In genomic region chr12:80531646-80532045, GRCh38 we compare ENCODE assay signal across 2 cellular contexts.
TF ChIP-seq lines count a peak whose summit lies in the region.

No MANE protein-coding gene starts in this region.

TF ChIP-seq in SK-N-SH, 30 proteins besides CTCF, POLR2A, EP300 and RAD21 (continued from another document):
- TF ChIP-seq, protein P1, sequence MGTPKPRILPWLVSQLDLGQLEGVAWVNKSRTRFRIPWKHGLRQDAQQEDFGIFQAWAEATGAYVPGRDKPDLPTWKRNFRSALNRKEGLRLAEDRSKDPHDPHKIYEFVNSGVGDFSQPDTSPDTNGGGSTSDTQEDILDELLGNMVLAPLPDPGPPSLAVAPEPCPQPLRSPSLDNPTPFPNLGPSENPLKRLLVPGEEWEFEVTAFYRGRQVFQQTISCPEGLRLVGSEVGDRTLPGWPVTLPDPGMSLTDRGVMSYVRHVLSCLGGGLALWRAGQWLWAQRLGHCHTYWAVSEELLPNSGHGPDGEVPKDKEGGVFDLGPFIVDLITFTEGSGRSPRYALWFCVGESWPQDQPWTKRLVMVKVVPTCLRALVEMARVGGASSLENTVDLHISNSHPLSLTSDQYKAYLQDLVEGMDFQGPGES (IDR thresholded peaks at IDR 0.05; ENCODE audit: low read depth, low read length): no peak
- TF ChIP-seq, protein P2, sequence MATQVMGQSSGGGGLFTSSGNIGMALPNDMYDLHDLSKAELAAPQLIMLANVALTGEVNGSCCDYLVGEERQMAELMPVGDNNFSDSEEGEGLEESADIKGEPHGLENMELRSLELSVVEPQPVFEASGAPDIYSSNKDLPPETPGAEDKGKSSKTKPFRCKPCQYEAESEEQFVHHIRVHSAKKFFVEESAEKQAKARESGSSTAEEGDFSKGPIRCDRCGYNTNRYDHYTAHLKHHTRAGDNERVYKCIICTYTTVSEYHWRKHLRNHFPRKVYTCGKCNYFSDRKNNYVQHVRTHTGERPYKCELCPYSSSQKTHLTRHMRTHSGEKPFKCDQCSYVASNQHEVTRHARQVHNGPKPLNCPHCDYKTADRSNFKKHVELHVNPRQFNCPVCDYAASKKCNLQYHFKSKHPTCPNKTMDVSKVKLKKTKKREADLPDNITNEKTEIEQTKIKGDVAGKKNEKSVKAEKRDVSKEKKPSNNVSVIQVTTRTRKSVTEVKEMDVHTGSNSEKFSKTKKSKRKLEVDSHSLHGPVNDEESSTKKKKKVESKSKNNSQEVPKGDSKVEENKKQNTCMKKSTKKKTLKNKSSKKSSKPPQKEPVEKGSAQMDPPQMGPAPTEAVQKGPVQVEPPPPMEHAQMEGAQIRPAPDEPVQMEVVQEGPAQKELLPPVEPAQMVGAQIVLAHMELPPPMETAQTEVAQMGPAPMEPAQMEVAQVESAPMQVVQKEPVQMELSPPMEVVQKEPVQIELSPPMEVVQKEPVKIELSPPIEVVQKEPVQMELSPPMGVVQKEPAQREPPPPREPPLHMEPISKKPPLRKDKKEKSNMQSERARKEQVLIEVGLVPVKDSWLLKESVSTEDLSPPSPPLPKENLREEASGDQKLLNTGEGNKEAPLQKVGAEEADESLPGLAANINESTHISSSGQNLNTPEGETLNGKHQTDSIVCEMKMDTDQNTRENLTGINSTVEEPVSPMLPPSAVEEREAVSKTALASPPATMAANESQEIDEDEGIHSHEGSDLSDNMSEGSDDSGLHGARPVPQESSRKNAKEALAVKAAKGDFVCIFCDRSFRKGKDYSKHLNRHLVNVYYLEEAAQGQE (IDR thresholded peaks at IDR 0.05; ENCODE audit: low read depth, low read length): no peak
- TF ChIP-seq TAF1 (IDR thresholded peaks at IDR 0.05; ENCODE audit: borderline replicate concordance, low read depth, low read length) (no peak), MEF2A (IDR thresholded peaks at IDR 0.05; ENCODE audit: borderline replicate concordance, low read depth) (no peak), PBX3 (IDR thresholded peaks at IDR 0.05) (no peak), POLR2AphosphoS5 (IDR thresholded peaks at IDR 0.05; ENCODE audit: low read depth, low read length) (no peak), FOXJ3 (CRISPR knock-in tag; IDR thresholded peaks at IDR 0.05) (no peak), GATA2 (CRISPR knock-in tag; IDR thresholded peaks at IDR 0.05) (no peak), SMC3 (IDR thresholded peaks at IDR 0.05; ENCODE audit: low read depth, low read length) (no peak)

TF ChIP-seq in SK-N-SH treated with all-trans-retinoic acid at 6 μM for 48 hours, 23 proteins besides CTCF, POLR2A, EP300 and RAD21 (continued from another document):
- TF ChIP-seq, protein P3, sequence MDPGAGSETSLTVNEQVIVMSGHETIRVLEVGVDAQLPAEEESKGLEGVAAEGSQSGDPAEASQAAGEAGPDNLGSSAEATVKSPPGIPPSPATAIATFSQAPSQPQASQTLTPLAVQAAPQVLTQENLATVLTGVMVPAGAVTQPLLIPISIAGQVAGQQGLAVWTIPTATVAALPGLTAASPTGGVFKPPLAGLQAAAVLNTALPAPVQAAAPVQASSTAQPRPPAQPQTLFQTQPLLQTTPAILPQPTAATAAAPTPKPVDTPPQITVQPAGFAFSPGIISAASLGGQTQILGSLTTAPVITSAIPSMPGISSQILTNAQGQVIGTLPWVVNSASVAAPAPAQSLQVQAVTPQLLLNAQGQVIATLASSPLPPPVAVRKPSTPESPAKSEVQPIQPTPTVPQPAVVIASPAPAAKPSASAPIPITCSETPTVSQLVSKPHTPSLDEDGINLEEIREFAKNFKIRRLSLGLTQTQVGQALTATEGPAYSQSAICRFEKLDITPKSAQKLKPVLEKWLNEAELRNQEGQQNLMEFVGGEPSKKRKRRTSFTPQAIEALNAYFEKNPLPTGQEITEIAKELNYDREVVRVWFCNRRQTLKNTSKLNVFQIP (CRISPR knock-in tag; IDR thresholded peaks at IDR 0.05; ENCODE audit: borderline replicate concordance, low read depth): no peak
- TF ChIP-seq OSR1 (CRISPR knock-in tag; IDR thresholded peaks at IDR 0.05) (no peak), TSHZ2 (CRISPR knock-in tag; IDR thresholded peaks at IDR 0.05) (no peak), ISL1 (CRISPR knock-in tag; IDR thresholded peaks at IDR 0.05) (no peak), ZNF8 (CRISPR knock-in tag; IDR thresholded peaks at IDR 0.05) (no peak), ZC3H10 (CRISPR knock-in tag; IDR thresholded peaks at IDR 0.05) (no peak), PATZ1 (CRISPR knock-in tag; IDR thresholded peaks at IDR 0.05; ENCODE audit: borderline replicate concordance) (no peak), ARNTL (CRISPR knock-in tag; IDR thresholded peaks at IDR 0.05; ENCODE audit: borderline replicate concordance, low read depth) (no peak), CSDC2 (CRISPR knock-in tag; IDR thresholded peaks at IDR 0.05) (no peak)
- TF ChIP-seq, protein P4, sequence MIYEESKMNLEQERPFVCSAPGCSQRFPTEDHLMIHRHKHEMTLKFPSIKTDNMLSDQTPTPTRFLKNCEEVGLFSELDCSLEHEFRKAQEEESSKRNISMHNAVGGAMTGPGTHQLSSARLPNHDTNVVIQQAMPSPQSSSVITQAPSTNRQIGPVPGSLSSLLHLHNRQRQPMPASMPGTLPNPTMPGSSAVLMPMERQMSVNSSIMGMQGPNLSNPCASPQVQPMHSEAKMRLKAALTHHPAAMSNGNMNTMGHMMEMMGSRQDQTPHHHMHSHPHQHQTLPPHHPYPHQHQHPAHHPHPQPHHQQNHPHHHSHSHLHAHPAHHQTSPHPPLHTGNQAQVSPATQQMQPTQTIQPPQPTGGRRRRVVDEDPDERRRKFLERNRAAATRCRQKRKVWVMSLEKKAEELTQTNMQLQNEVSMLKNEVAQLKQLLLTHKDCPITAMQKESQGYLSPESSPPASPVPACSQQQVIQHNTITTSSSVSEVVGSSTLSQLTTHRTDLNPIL (CRISPR knock-in tag; IDR thresholded peaks at IDR 0.05; ENCODE audit: low read depth): no peak
- TF ChIP-seq, protein P5, sequence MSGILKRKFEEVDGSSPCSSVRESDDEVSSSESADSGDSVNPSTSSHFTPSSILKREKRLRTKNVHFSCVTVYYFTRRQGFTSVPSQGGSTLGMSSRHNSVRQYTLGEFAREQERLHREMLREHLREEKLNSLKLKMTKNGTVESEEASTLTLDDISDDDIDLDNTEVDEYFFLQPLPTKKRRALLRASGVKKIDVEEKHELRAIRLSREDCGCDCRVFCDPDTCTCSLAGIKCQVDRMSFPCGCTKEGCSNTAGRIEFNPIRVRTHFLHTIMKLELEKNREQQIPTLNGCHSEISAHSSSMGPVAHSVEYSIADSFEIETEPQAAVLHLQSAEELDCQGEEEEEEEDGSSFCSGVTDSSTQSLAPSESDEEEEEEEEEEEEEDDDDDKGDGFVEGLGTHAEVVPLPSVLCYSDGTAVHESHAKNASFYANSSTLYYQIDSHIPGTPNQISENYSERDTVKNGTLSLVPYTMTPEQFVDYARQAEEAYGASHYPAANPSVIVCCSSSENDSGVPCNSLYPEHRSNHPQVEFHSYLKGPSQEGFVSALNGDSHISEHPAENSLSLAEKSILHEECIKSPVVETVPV (CRISPR knock-in tag; IDR thresholded peaks at IDR 0.05): no peak
